9 cellular contexts compared by ENCODE assay signal in genomic region chr11:8593935-8594909, GRCh38. TPM values are rescaled to one million over a fixed set of nuclear protein-coding genes. Genes with fewer than 3 reads are reported as not detected.
DNase-seq lines count a peak whose midpoint lies in the region; ATAC-seq and TF ChIP-seq lines count a peak whose summit lies in the region.
"Had no signal": no experiment of that assay in that cellular context is flagged by ENCODE, and none has a peak within 500 bp of the region (broad histone marks: within the 10 kb centered on the region; RNA-seq: fewer than 3 reads in every experiment).

Gene STK33, minus strand, starts transcription at chr11:8594228. Its CDS starts 119,323 bp downstream, at chr11:8474905.

- H4K20me1 ChIP-seq in KMS-11 (ENCODE audit: insufficient read depth): no peaks in the 10 kb centered on the region

- H3K27me3 Mint-ChIP-seq in stimulated activated naive CD8-positive, alpha-beta T cell treated with anti-CD3 and anti-CD28 coated beads, Interleukin-15, amount 100 ng/mL, for 72 hours: peaks cover 51% of the 10 kb centered on the region

- H3K56ac ChIP-seq in mesendoderm (ENCODE audit: low read length): peak within 1 kb of the TSS; percentile 91

- H3K4me2 ChIP-seq in KMS-11: peak within 1 kb of the TSS; percentile 91
- H3K4me2 ChIP-seq in mesendoderm (ENCODE audit: low read length): peak within 1 kb of the TSS; percentile 88

- H3K36me3 ChIP-seq in KMS-11 (ENCODE audit: insufficient read depth) (no peaks in the 10 kb centered on the region), SJSA1 (no peaks in the 10 kb centered on the region), mesendoderm (ENCODE audit: control insufficient read depth, insufficient read depth, low read length) (no peaks in the 10 kb centered on the region)

- peak within 1 kb of the TSS; percentile 84 to 85 for H3K4me3 Mint-ChIP-seq in stimulated activated naive CD8-positive, alpha-beta T cell treated with anti-CD3 and anti-CD28 coated beads, Interleukin-15, amount 100 ng/mL, for 72 hours

- peak within 1 kb of the TSS; percentile 33 for H4K5ac ChIP-seq in mesendoderm (ENCODE audit: low read length)

- H3K9ac ChIP-seq in KMS-11 (peak within 1 kb of the TSS; percentile 94), mesendoderm (ENCODE audit: low read length) (peak within 1 kb of the TSS; percentile 87)

- peak within 1 kb of the TSS; percentile 83 for H2AFZ ChIP-seq in KMS-11 (ENCODE audit: low read depth)

- peaks cover 23% of the 10 kb centered on the region for H3K4me1 ChIP-seq in KMS-11 (ENCODE audit: low read depth, poor library complexity, severe bottlenecking)
- H3K4me1 ChIP-seq in SJSA1 (replicated peaks): no peaks in the 10 kb centered on the region; the same call in 1 of the 2 replicates
- H3K4me1 ChIP-seq in mesendoderm (ENCODE audit: control insufficient read depth, low read depth, low read length): peaks cover 3% of the 10 kb centered on the region

- TF ChIP-seq CTCF in GM12875 (IDR thresholded peaks at IDR 0.05; ENCODE audit: borderline replicate concordance, insufficient read depth, low read depth, low read length) (no peak), KMS-11 (conservative IDR thresholded peaks at IDR 0.05; ENCODE audit: low read depth, low read length) (no peak)

- no peaks in the 10 kb centered on the region for H3K9me3 ChIP-seq in SJSA1 (replicated peaks)

- no peak within 1 kb of the TSS for H3K4ac ChIP-seq in mesendoderm (ENCODE audit: low read depth, low read length)

- H4K8ac ChIP-seq in mesendoderm (ENCODE audit: low read depth, low read length): no peak within 1 kb of the TSS

- H3K4me1 Mint-ChIP-seq in stimulated activated naive CD8-positive, alpha-beta T cell treated with anti-CD3 and anti-CD28 coated beads, Interleukin-15, amount 100 ng/mL, for 72 hours: peaks cover 12% of the 10 kb centered on the region

- no peaks in the 10 kb centered on the region for H3K79me1 ChIP-seq in mesendoderm (ENCODE audit: low read length)

- H3K27me3 ChIP-seq in KMS-11 (ENCODE audit: insufficient read depth, low read depth): no peaks in the 10 kb centered on the region
- peaks cover 8% of the 10 kb centered on the region for H3K27me3 ChIP-seq in SJSA1 (replicated peaks)
- no peaks in the 10 kb centered on the region for H3K27me3 ChIP-seq in mesendoderm (ENCODE audit: insufficient read depth, low read length, poor library complexity)

- no peak for DNase-seq in SJSA1 (ENCODE audit: low read depth in 1 of 2, low spot score in 2 of 2)
- peak; percentile 84 for DNase-seq in ecto neural progenitor cell (ENCODE audit: low spot score)
- DNase-seq in mesendoderm: peak; percentile 82
- peak; percentile 70 to 79 for DNase-seq in stimulated activated naive CD8-positive, alpha-beta T cell treated with anti-CD3 and anti-CD28 coated beads, Interleukin-15, amount 100 ng/mL, for 72 hours
- no peak for DNase-seq in OCI-M1 (lab: John Stamatoyannopoulos, UW)

- H3K23ac ChIP-seq in mesendoderm (ENCODE audit: low read length): peak within 1 kb of the TSS; percentile 25

- no peak within 1 kb of the TSS for H2AK5ac ChIP-seq in mesendoderm (ENCODE audit: low read length)

- peak within 1 kb of the TSS; percentile 84 for H3K4me3 ChIP-seq in GM12875 (ENCODE audit: low read depth, low read length)
- H3K4me3 ChIP-seq in KMS-11 (IDR thresholded peaks at IDR 0.05; ENCODE audit: insufficient read depth, low read depth, low read length): no peak within 1 kb of the TSS
- 0 out of 2 replicates have a peak within 1 kb of the TSS, but pooled peaks have one; percentile 15 for H3K4me3 ChIP-seq in SJSA1
- H3K4me3 ChIP-seq in mesendoderm (ENCODE audit: low read length): peak within 1 kb of the TSS; percentile 58

- H2BK120ac ChIP-seq in mesendoderm (ENCODE audit: low read depth, low read length): no peak within 1 kb of the TSS

- H3K27ac ChIP-seq in KMS-11 (peak within 1 kb of the TSS; percentile 83), SJSA1 (no peak within 1 kb of the TSS), mesendoderm (ENCODE audit: low read depth, low read length) (no peak within 1 kb of the TSS)
- H3K27ac ChIP-seq: epithelial cell of prostate had no signal

- H2BK5ac ChIP-seq in mesendoderm (ENCODE audit: low read length): no peak within 1 kb of the TSS

- no peak within 1 kb of the TSS for H2BK15ac ChIP-seq in mesendoderm (replicated peaks; ENCODE audit: low read depth)

- ATAC-seq in GM21737 (IDR thresholded peaks at IDR 0.05; ENCODE audit: unreplicated experiment): peak; percentile 97
- ATAC-seq in stimulated activated naive CD8-positive, alpha-beta T cell treated with anti-CD3 and anti-CD28 coated beads, Interleukin-15, amount 100 ng/mL, for 72 hours: peak; percentile 97

- H3K18ac ChIP-seq in mesendoderm (ENCODE audit: low read length): peak within 1 kb of the TSS; percentile 25

- peaks cover 16% of the 10 kb centered on the region; the same call in 1 of the 2 replicates for H3K79me2 ChIP-seq in KMS-11 (ENCODE audit: insufficient read depth, low read depth)
- H3K79me2 ChIP-seq in mesendoderm (ENCODE audit: control insufficient read depth, insufficient read depth, low read length): no peaks in the 10 kb centered on the region

- H3K27ac Mint-ChIP-seq in stimulated activated naive CD8-positive, alpha-beta T cell treated with anti-CD3 and anti-CD28 coated beads, Interleukin-15, amount 100 ng/mL, for 72 hours: peak within 1 kb of the TSS; percentile 27 to 59

- H3K9me3 Mint-ChIP-seq in stimulated activated naive CD8-positive, alpha-beta T cell treated with anti-CD3 and anti-CD28 coated beads, Interleukin-15, amount 100 ng/mL, for 72 hours: no peaks in the 10 kb centered on the region

- whole genome bisulfite sequencing in mesendoderm (ENCODE audit: extremely low coverage, insufficient coverage, low lambda C conversion rate): no CpG with 5 or more reads among the region's 55 CpGs

RNA-seq across cellular contexts. Expression of gene STK33, which starts in this region (rescaled TPM):
- total RNA-seq in SJSA1 (2014; rRNA removed; shearing (Covaris generic)): 0.21 TPM in 1 of 2 replicates, not detected in the other
- 17.0 TPM for polyA plus RNA-seq in mesendoderm (2013, experiment 1 of 2)
- 17.3 TPM for polyA plus RNA-seq in mesendoderm (2013, experiment 2 of 2)

Comparison
In these comparisons a context has a peak if more than half of its experiments do, and no peak if none do; other contexts are left out.
1. DNase-seq: peak in ecto neural progenitor cell (single experiment), mesendoderm (single experiment) and stimulated activated naive CD8-positive, alpha-beta T cell treated with anti-CD3 and anti-CD28 coated beads, Interleukin-15, amount 100 ng/mL, for 72 hours (2 of 2); none in SJSA1 (0 of 2) and OCI-M1 (single experiment).